Comparison of ENCODE assay signal across 21 cellular contexts in genomic region chr7:100855515-100855914, GRCh38.
"Had no signal": no experiment of that assay in that cellular context is flagged by ENCODE, and none has a peak within 500 bp of the region (broad histone marks: within the 10 kb centered on the region; RNA-seq: fewer than 3 reads in every experiment).

No MANE protein-coding gene starts in this region.

- H3K27me3 ChIP-seq: cardiac muscle cell, left lung, pancreas, right lobe of liver, stomach, upper lobe of left lung had no signal

- H3K4me3 ChIP-seq: cardiac muscle cell, left lung, pancreas, right lobe of liver, stomach, upper lobe of left lung had no signal

- H3K9me3 ChIP-seq: left lung, neutrophil, pancreas, right lobe of liver, stomach, upper lobe of left lung had no signal

- H3K27ac ChIP-seq: cardiac muscle cell, left lung, neutrophil, pancreas, right lobe of liver, stomach, upper lobe of left lung had no signal

- H3K36me3 ChIP-seq: cardiac muscle cell, pancreas had no signal

- DNase-seq: activated CD4-positive, alpha-beta memory T cell treated with anti-CD3 and anti-CD28 coated beads, Interleukin-2, amount 10 ng/mL, durations not matched to agents 7 days and 5 days; activated CD4-positive, alpha-beta T cell treated with anti-CD3 and anti-CD28 coated beads for 48 hours; activated CD4-positive, CD25-positive, alpha-beta regulatory T cell; activated CD8-positive, alpha-beta memory T cell treated with anti-CD3 and anti-CD28 coated beads, Interleukin-2, amount 10 ng/mL, durations not matched to agents 7 days and 5 days; activated naive CD4-positive, alpha-beta T cell treated with Interleukin-2 at 50 U/mL for 16 hours; activated naive CD8-positive, alpha-beta T cell treated with anti-CD3 and anti-CD28 coated beads, Interleukin-2, amount 10 ng/mL, durations not matched to agents 7 days and 5 days; activated T-cell treated with anti-CD3 and anti-CD28 coated beads, Interleukin-2, amount 50 U/mL, for 1 hour; amygdala; erythroblast; foreskin melanocyte; glutamatergic neuron; hypothalamus; left lung; small intestine; stimulated activated CD4-positive, alpha-beta T cell treated with anti-CD3 and anti-CD28 coated beads, Interleukin-4, amount 100 ng/mL, for 1 hour; stomach; upper lobe of left lung had no signal
